In the genomic region with DNA sequence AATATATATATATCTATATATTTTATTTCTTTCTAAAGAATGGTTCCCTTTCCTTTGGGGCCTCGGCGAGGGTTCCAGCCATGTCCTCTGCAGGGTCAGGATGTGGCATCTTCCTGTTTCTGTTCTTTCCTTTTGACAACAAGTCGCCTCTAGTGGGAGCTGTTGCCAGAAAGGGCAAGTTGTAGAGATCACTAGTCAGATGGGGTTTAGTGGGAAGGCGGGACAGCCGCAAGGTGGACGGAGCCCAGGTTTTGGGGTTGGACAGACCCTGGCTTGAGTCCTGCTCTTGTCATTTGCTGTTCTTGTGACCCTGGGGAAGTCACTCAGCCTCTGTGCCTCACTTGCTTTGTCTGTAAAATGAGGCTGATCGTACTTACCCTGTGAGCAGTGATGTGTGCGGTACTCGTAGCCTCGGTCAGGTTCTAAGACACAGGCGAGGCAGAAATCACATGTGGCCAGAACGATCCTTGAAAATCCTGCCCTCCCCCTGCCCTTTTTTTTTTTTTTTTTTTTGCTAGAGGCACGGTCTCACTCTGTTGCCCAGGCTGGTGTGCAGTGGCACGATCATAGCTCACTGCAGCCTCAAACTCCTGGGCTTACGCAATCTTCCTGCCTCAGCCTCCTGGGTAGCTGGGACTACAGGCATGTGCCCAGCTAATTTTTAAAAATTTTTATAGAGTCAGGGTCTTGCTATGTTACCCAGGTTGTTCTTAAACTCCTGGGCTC, we compare ENCODE assay signal across 10 cellular contexts.
DNase-seq lines count a peak whose midpoint lies in the region; ATAC-seq and TF ChIP-seq lines count a peak whose summit lies in the region.
"Had no signal": no experiment of that assay in that cellular context is flagged by ENCODE, and none has a peak within 500 bp of the region (broad histone marks: within the 10 kb centered on the region; RNA-seq: fewer than 3 reads in every experiment).

No MANE protein-coding gene starts in this region.

- H3K9me2 ChIP-seq in PC-3 (replicated peaks; ENCODE audit: low read length), result no peaks in the 10 kb centered on the region

- H3K4me2 ChIP-seq in PC-3 (ENCODE audit: low read length), result no peak overlapping the region

- H4K20me1 ChIP-seq in PC-3 (ENCODE audit: low read length), result no peaks in the 10 kb centered on the region

- ATAC-seq in PC-3, result no peak
- ATAC-seq in GM19351 (IDR thresholded peaks at IDR 0.05; ENCODE audit: unreplicated experiment), result no peak
- no peak for ATAC-seq in HG03025 (IDR thresholded peaks at IDR 0.05; ENCODE audit: low FRiP score, unreplicated experiment)
- no peak for ATAC-seq in left cardiac atrium
- ATAC-seq: body of pancreas had no signal

- CTCF ChIA-PET in PC-3 (lab: Charles Lee), result no interaction called here

- no peaks in the 10 kb centered on the region for H3K36me3 ChIP-seq in PC-3 (ENCODE audit: low read depth, low read length)

- intact Hi-C loops in PC-3 (cut with micrococcal nuclease) (no loop called here), left cardiac atrium (cut with DNase I) (no loop called here)

- no TSS peak for BruUV-seq in PC-3 (replicated peaks; lab: Mats Ljungman, UMichigan)

- no peaks in the 10 kb centered on the region for H3K27me3 ChIP-seq in PC-3 (ENCODE audit: low read length)
- H3K27me3 ChIP-seq: body of pancreas had no signal

- no peak overlapping the region for H2AFZ ChIP-seq in PC-3 (ENCODE audit: low read length)

- POLR2A ChIA-PET in PC-3 (lab: Charles Lee; ENCODE audit: unreplicated experiment), result no interaction called here

- no peaks in the 10 kb centered on the region for H3K79me2 ChIP-seq in PC-3 (ENCODE audit: low read length)

- no peak overlapping the region for H3K9ac ChIP-seq in PC-3 (ENCODE audit: low read length)

- H3K9me3 ChIP-seq in PC-3 (ENCODE audit: low read length), result no peaks in the 10 kb centered on the region
- H3K9me3 ChIP-seq: body of pancreas had no signal

- TF ChIP-seq CTCF in AG09309 (IDR thresholded peaks at IDR 0.05; ENCODE audit: control insufficient read depth, insufficient read depth, low read depth, low read length, missing control alignments), result peak; percentile 40
- TF ChIP-seq CTCF in GM12864 (IDR thresholded peaks at IDR 0.05; ENCODE audit: low read depth, low read length, missing control alignments), result peak; percentile 63
- TF ChIP-seq CTCF in PC-3 (conservative IDR thresholded peaks at IDR 0.05; ENCODE audit: low read depth, low read length), result peak; percentile 52
- TF ChIP-seq CTCF in fibroblast of the aortic adventitia (IDR thresholded peaks at IDR 0.05; ENCODE audit: insufficient read depth, low read length), result peak; percentile 25

- no peak for DNase-seq in AG09309 (ENCODE audit: low read depth)
- no peak for DNase-seq in GM12864 (ENCODE audit: low read depth)
- peak; percentile 14 for DNase-seq in PC-3
- no peak for DNase-seq in fibroblast of the aortic adventitia (ENCODE audit: low read depth)
- no peak for DNase-seq in NK-92 (lab: John Stamatoyannopoulos, UW; ENCODE audit: unreplicated experiment)
- no peak for DNase-seq in left cardiac atrium
- DNase-seq: nucleus accumbens had no signal

- H3K4me3 ChIP-seq in AG09309 (ENCODE audit: control insufficient read depth, low read depth, low read length) (no peak overlapping the region), GM12864 (ENCODE audit: low read depth, low read length) (no peak overlapping the region), PC-3 (ENCODE audit: low read length) (no peak overlapping the region), fibroblast of the aortic adventitia (ENCODE audit: low read depth, low read length) (no peak overlapping the region)
- H3K4me3 ChIP-seq: body of pancreas had no signal

- H3K4me1 ChIP-seq in PC-3 (ENCODE audit: insufficient read depth, low read length), result no peaks in the 10 kb centered on the region

- no peaks in the 10 kb centered on the region for H3F3A ChIP-seq in PC-3 (ENCODE audit: low read length, unreplicated experiment)

- H3K27ac ChIP-seq in PC-3 (ENCODE audit: low read length), result no peak overlapping the region
